In the genomic region with DNA sequence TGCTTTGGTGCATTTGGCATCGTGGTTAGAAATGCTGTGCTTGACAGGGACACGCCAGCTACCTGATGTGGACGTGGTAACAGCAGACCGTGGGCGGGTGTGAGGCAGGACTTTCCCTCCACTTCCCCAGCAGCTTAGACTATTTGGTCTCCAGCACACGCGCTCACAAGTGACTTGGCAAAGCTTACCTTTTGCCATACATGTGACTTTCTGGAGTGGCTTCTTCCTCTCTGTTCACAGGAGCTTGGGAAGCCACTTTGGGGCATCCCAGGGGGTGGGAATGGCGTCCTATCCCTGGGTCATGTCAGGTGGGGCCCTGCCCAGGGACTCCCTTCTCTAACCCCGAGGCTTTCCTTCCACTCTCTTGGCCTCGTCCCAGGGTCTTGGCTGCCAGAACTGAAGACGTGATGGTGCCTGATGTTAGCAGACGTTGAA, we compare ENCODE assay signal across 1 cellular context.
TF ChIP-seq lines count a peak whose summit lies in the region.

No MANE protein-coding gene starts in this region.

TF ChIP-seq in SK-N-SH, 30 proteins besides CTCF, POLR2A, EP300 and RAD21 (continued from another document):
- TF ChIP-seq ZBTB33 (IDR thresholded peaks at IDR 0.05; ENCODE audit: borderline replicate concordance, low read depth) (no peak), EZH2phosphoT487 (IDR thresholded peaks at IDR 0.05; ENCODE audit: borderline replicate concordance, low read depth) (no peak), TCF12 (IDR thresholded peaks at IDR 0.05) (no peak), YY1 (IDR thresholded peaks at IDR 0.05; ENCODE audit: low read depth) (no peak), RCOR1 (IDR thresholded peaks at IDR 0.05; ENCODE audit: low read length) (no peak), SMC3 (IDR thresholded peaks at IDR 0.05; ENCODE audit: low read depth, low read length) (no peak)
